27 cellular contexts compared by ENCODE assay signal in genomic region chr4:109733728-109734127, GRCh38. TPM values are rescaled to one million over a fixed set of nuclear protein-coding genes. Genes with fewer than 3 reads are reported as not detected.
DNase-seq lines count a peak whose midpoint lies in the region; ATAC-seq, FAIRE-seq and TF ChIP-seq lines count a peak whose summit lies in the region.
"Had no signal": no experiment of that assay in that cellular context is flagged by ENCODE, and none has a peak within 500 bp of the region (broad histone marks: within the 10 kb centered on the region; RNA-seq: fewer than 3 reads in every experiment).

No MANE protein-coding gene starts in this region.

- H3K27ac Mint-ChIP-seq in activated CD4-positive, alpha-beta memory T cell treated with anti-CD3 and anti-CD28 coated beads, Interleukin-2, amount 10 ng/mL, durations not matched to agents 7 days and 5 days = no peak overlapping the region
- H3K27ac Mint-ChIP-seq: CD14-positive monocyte; CD4-positive, alpha-beta memory T cell; CD8-positive, alpha-beta memory T cell had no signal

- peaks cover 21 to 40% of the 10 kb centered on the region in 2 experiments for H3K4me1 ChIP-seq in K562 (replicated peaks in 1 of 2; ENCODE audit: control insufficient read depth in 2 of 2, insufficient read depth in 2 of 2, low read length in 2 of 2)
- H3K4me1 ChIP-seq in esophagus squamous epithelium = peaks cover 0 to 15% (median 5%) of the 10 kb centered on the region in 3 donors
- H3K4me1 ChIP-seq in gastroesophageal sphincter = peaks cover 0 to 7% (median 3%) of the 10 kb centered on the region in 3 donors
- H3K4me1 ChIP-seq: BE2C had no signal

- POLR2A ChIA-PET in K562 (lab: Yijun Ruan, JAX) = interaction anchor here (0.6 to 1.0 kb wide), 2 partner anchors 8 to 13 kb away, joined by 3 read pairs; no protein-coding TSS in a partner anchor
- POLR2A ChIA-PET in activated CD4-positive, alpha-beta memory T cell treated with anti-CD3 and anti-CD28 coated beads, Interleukin-2, amount 10 ng/mL, durations not matched to agents 7 days and 5 days (lab: Charles Lee) = no interaction called here

- in situ Hi-C loops in K562 (cut with MboI) = no loop called here

- H3K27me3 Mint-ChIP-seq in activated CD4-positive, alpha-beta memory T cell treated with anti-CD3 and anti-CD28 coated beads, Interleukin-2, amount 10 ng/mL, durations not matched to agents 7 days and 5 days = peaks cover 3% of the 10 kb centered on the region

- H2AFZ ChIP-seq in K562 (ENCODE audit: low read depth, low read length) = peak overlapping the region; percentile 53

- FAIRE-seq in K562 (lab: Jason Lieb, UNC) = no peak
- FAIRE-seq: A204.1, G401.6, GM12891, GM19239 had no signal

- no peak overlapping the region for H3K4me3 Mint-ChIP-seq in activated CD4-positive, alpha-beta memory T cell treated with anti-CD3 and anti-CD28 coated beads, Interleukin-2, amount 10 ng/mL, durations not matched to agents 7 days and 5 days
- H3K4me3 Mint-ChIP-seq: CD14-positive monocyte; CD4-positive, alpha-beta memory T cell had no signal

- H3K9me1 ChIP-seq in K562 (ENCODE audit: control insufficient read depth, insufficient read depth, low read length) = no peaks in the 10 kb centered on the region

- no TSS peak for BruUV-seq in K562 (replicated peaks; lab: Mats Ljungman, UMichigan)

- no peaks in the 10 kb centered on the region for H3K27me3 ChIP-seq in K562 (ENCODE audit: control insufficient read depth in 2 of 2, insufficient read depth in 2 of 2, low read length in 2 of 2)
- H3K27me3 ChIP-seq in esophagus squamous epithelium = no peaks in the 10 kb centered on the region
- H3K27me3 ChIP-seq in gastroesophageal sphincter = peaks cover 4% of the 10 kb centered on the region
- H3K27me3 ChIP-seq: BLaER1 had no signal

- H3K79me2 ChIP-seq in K562 (ENCODE audit: control insufficient read depth, insufficient read depth, low read length) = peaks cover 12% of the 10 kb centered on the region

- 0 out of 2 replicates have a peak, but pooled peaks cover 3% of the 10 kb centered on the region for H4K20me1 ChIP-seq in K562 (replicated peaks; ENCODE audit: control insufficient read depth, insufficient read depth, low read length)

- H3K27ac ChIP-seq in K562 (ENCODE audit: extremely low read depth, low read depth, low read length) = no peak overlapping the region
- no peak overlapping the region for H3K27ac ChIP-seq in esophagus squamous epithelium
- no peak overlapping the region for H3K27ac ChIP-seq in gastroesophageal sphincter
- H3K27ac ChIP-seq: BLaER1 had no signal

- H3K9me3 Mint-ChIP-seq in activated CD4-positive, alpha-beta memory T cell treated with anti-CD3 and anti-CD28 coated beads, Interleukin-2, amount 10 ng/mL, durations not matched to agents 7 days and 5 days = no peaks in the 10 kb centered on the region
- H3K9me3 Mint-ChIP-seq: CD14-positive monocyte; CD4-positive, alpha-beta memory T cell; CD4-positive, CD25-positive, alpha-beta regulatory T cell; CD8-positive, alpha-beta memory T cell had no signal

- WGBS in K562 (ENCODE audit: insufficient coverage, low coverage, missing lambda C conversion rate) = 45% methylated on average over 5 of the region's 5 CpGs
- 78 to 82% methylated on average over 5 of the region's 5 CpGs for WGBS in esophagus squamous epithelium, 2 donors
- WGBS in gastroesophageal sphincter (ENCODE audit: low coverage in 1 of 2), 2 donors = 86 to 94% methylated on average over 2 to 5 of the region's 5 CpGs

- TF ChIP-seq POLR2A in K562 (conservative IDR thresholded peaks at IDR 0.05) = no peak
- TF ChIP-seq POLR2A in esophagus squamous epithelium (IDR thresholded peaks at IDR 0.05) = no peak
- no peak for TF ChIP-seq POLR2A in gastroesophageal sphincter (IDR thresholded peaks at IDR 0.05)

- H3K36me3 Mint-ChIP-seq in activated CD4-positive, alpha-beta memory T cell treated with anti-CD3 and anti-CD28 coated beads, Interleukin-2, amount 10 ng/mL, durations not matched to agents 7 days and 5 days (ENCODE audit: low read depth) = no peaks in the 10 kb centered on the region
- H3K36me3 Mint-ChIP-seq: CD14-positive monocyte; CD4-positive, CD25-positive, alpha-beta regulatory T cell had no signal

- ATAC-seq in K562 (no peak), gastroesophageal sphincter (no peak)

- no peak overlapping the region for H3K9ac ChIP-seq in K562 (ENCODE audit: insufficient read depth in 1 of 2, low read depth in 2 of 2, low read length in 2 of 2)
- H3K9ac ChIP-seq: BLaER1 had no signal

- no peak for TF ChIP-seq RAD21 in K562 (CRISPR knock-in tag; conservative IDR thresholded peaks at IDR 0.05 in 1 of 2, IDR thresholded peaks at IDR 0.05 in 1 of 2)

- TF ChIP-seq EP300 in K562 (IDR thresholded peaks at IDR 0.05; ENCODE audit: low read length) = no peak
- TF ChIP-seq EP300 in gastroesophageal sphincter (IDR thresholded peaks at IDR 0.05) = no peak

- H3K36me3 ChIP-seq in K562 (ENCODE audit: control insufficient read depth, insufficient read depth, low read length) (no peaks in the 10 kb centered on the region), esophagus squamous epithelium (no peaks in the 10 kb centered on the region), gastroesophageal sphincter (no peaks in the 10 kb centered on the region)
- H3K36me3 ChIP-seq: BE2C, BLaER1 had no signal

- TF ChIP-seq CTCF in K562 (IDR thresholded peaks at IDR 0.05 in 2 of 3, conservative IDR thresholded peaks at IDR 0.05 in 1 of 3; ENCODE audit: insufficient read depth in 2 of 3, low read depth in 1 of 3, low read length in 3 of 3) (no peak), esophagus squamous epithelium (IDR thresholded peaks at IDR 0.05) (no peak), gastroesophageal sphincter (IDR thresholded peaks at IDR 0.05) (no peak)

- DNase-seq in M059J (ENCODE audit: low read depth) (peak; percentile 12), amniotic epithelial cell (ENCODE audit: low read depth) (peak; percentile 18), K562 (ENCODE audit: extremely low read depth in 1 of 4, low spot score in 3 of 4) (peak in 1 of 4 experiments; percentile 63), esophagus squamous epithelium (lab: John Stamatoyannopoulos, UW) (no peak), NAMALWA (ENCODE audit: low spot score) (no peak)
- no peak for DNase-seq in activated CD4-positive, alpha-beta memory T cell treated with anti-CD3 and anti-CD28 coated beads, Interleukin-2, amount 10 ng/mL, durations not matched to agents 7 days and 5 days
- DNase-seq: 8988T; ACHN; BE2C; C1 segment of cervical spinal cord; CD4-positive, alpha-beta memory T cell; CD4-positive, CD25-positive, alpha-beta regulatory T cell; CD8-positive, alpha-beta memory T cell; COR-L47; DMS 273 treated with DMSO at 0.1 percent for 48 hours; DMS153; DMS53; DMS79; DND-41; GF-D8 had no signal

- H3K4me1 Mint-ChIP-seq in activated CD4-positive, alpha-beta memory T cell treated with anti-CD3 and anti-CD28 coated beads, Interleukin-2, amount 10 ng/mL, durations not matched to agents 7 days and 5 days = peaks cover 12% of the 10 kb centered on the region

- H3K4me3 ChIP-seq in K562 = no peak overlapping the region
- H3K4me3 ChIP-seq in esophagus squamous epithelium = no peak overlapping the region
- no peak overlapping the region for H3K4me3 ChIP-seq in gastroesophageal sphincter
- H3K4me3 ChIP-seq: BLaER1 had no signal

- no peaks in the 10 kb centered on the region for H3K9me3 ChIP-seq in K562 (replicated peaks; ENCODE audit: control insufficient read depth, insufficient read depth, low read depth, low read length)
- no peaks in the 10 kb centered on the region for H3K9me3 ChIP-seq in esophagus squamous epithelium
- no peaks in the 10 kb centered on the region for H3K9me3 ChIP-seq in gastroesophageal sphincter
- H3K9me3 ChIP-seq: BE2C, BLaER1 had no signal

- intact Hi-C loops in K562 (cut with micrococcal nuclease) (no loop called here), esophagus squamous epithelium (cut with DNase I) (no loop called here)

- H3K4me2 ChIP-seq in K562 (ENCODE audit: insufficient read depth, low read length) = no peak overlapping the region; the same call in 1 of the 2 replicates
- H3K4me2 ChIP-seq: BLaER1 had no signal

- CTCF ChIA-PET in K562 (lab: Yijun Ruan, JAX; ENCODE audit: low intra/inter-chr PET ratio) = no interaction called here
- CTCF ChIA-PET in activated CD4-positive, alpha-beta memory T cell treated with anti-CD3 and anti-CD28 coated beads, Interleukin-2, amount 10 ng/mL, durations not matched to agents 7 days and 5 days (lab: Charles Lee) = interaction anchor here (1.2 kb wide), 1 partner anchor 32 kb away, joined by 3 read pairs; no protein-coding TSS in a partner anchor

RNA-seq across cellular contexts. Expression of gene PLA2G12A, which starts 3.9 kb away (rescaled TPM):
- total RNA-seq in M059J (2014; rRNA removed; shearing (Covaris generic)) = 25.8 and 44.1 TPM in 2 replicates
- 43.6 and 47.1 TPM in 2 replicates for total RNA-seq in K562 (2011; cell fraction: chromatin; rRNA removed; ENCODE audit: low replicate concordance)
- total RNA-seq in K562 (2011; cell fraction: nucleolus; rRNA removed) = 20.8 and 67.1 TPM in 2 replicates
- 55.1 and 66.2 TPM in 2 replicates for total RNA-seq in K562 (2011; cell fraction: nucleoplasm; rRNA removed)
- 29.4 and 39.8 TPM in 2 replicates for total RNA-seq in K562 (2014; rRNA removed)
- 132 and 135 TPM in 2 replicates for total RNA-seq in K562 (2014; rRNA removed; fragmentation: Illumina TruSeq; extraction: Trizol)
- total RNA-seq in K562 (2015; rRNA removed; fragmentation: Illumina TruSeq; extraction: Trizol) = 98.1 and 103 TPM in 2 replicates
- 92.3 and 94.7 TPM in 2 replicates for total RNA-seq in K562 (2021)
- polyA plus RNA-seq in K562 (2011; rRNA removed) = 202 and 226 TPM in 2 replicates
- 38.2 and 45.9 TPM in 2 replicates for polyA plus RNA-seq in K562 (2011; cell fraction: cytosol; rRNA removed)
- 49.3 and 54.8 TPM in 2 replicates for polyA plus RNA-seq in K562 (2011; cell fraction: nucleus; rRNA removed)
- polyA plus RNA-seq in K562 (2012) = 95.6 and 100 TPM in 2 replicates
- 77.9 and 80.5 TPM in 2 replicates for polyA plus RNA-seq in K562 (2014; fragmentation: Illumina TruSeq; extraction: Trizol)
- polyA plus RNA-seq in K562 (2014; fragmentation: Nextera tagmentation; extraction: Ambion mirVana) = 10 to 100 TPM; 24.2 to 24.6 TPM
- polyA plus RNA-seq in K562 (2014; rRNA removed) = 38.0 and 50.3 TPM in 2 replicates
- 228 and 290 TPM in 2 replicates for polyA minus RNA-seq in K562 (2011; rRNA and poly(A)+ RNA removed)
- 60.1 and 93.2 TPM in 2 replicates for polyA minus RNA-seq in K562 (2011; cell fraction: cytosol; rRNA and poly(A)+ RNA removed)
- polyA minus RNA-seq in K562 (2011; cell fraction: nucleus; rRNA and poly(A)+ RNA removed) = 12.9 and 16.7 TPM in 2 replicates
- total RNA-seq in esophagus squamous epithelium = 10 to 100 TPM; 10.8 to 66.6 (median 25.2) TPM
- 100 to 1,000 TPM in 1 of 4 donors, 10 to 100 TPM in 3; 16.6 to 110 (median 27.1) TPM for total RNA-seq in gastroesophageal sphincter
- total RNA-seq in activated CD4-positive, alpha-beta memory T cell treated with anti-CD3 and anti-CD28 coated beads, Interleukin-2, amount 10 ng/mL, durations not matched to agents 7 days and 5 days = 10 to 100 TPM; 13.2 to 15.3 TPM

RNA-seq across cellular contexts. Expression of gene CASP6, which starts 30.5 kb away (rescaled TPM):
- total RNA-seq in M059J (2014; rRNA removed; shearing (Covaris generic)) = 28.6 and 54.1 TPM in 2 replicates
- total RNA-seq in K562 (2011; cell fraction: chromatin; rRNA removed; ENCODE audit: low replicate concordance) = 8.4 and 10.8 TPM in 2 replicates
- total RNA-seq in K562 (2011; cell fraction: nucleolus; rRNA removed) = 6.1 and 7.5 TPM in 2 replicates
- total RNA-seq in K562 (2011; cell fraction: nucleoplasm; rRNA removed) = 5.4 and 8.3 TPM in 2 replicates
- total RNA-seq in K562 (2014; rRNA removed) (34.3 and 39.1 TPM in 2 replicates), K562 (2014; rRNA removed; fragmentation: Illumina TruSeq; extraction: Trizol) (31.7 and 42.2 TPM in 2 replicates), K562 (2015; rRNA removed; fragmentation: Illumina TruSeq; extraction: Trizol) (47.7 and 48.1 TPM in 2 replicates), K562 (2021) (20.8 and 22.3 TPM in 2 replicates), esophagus squamous epithelium (10 to 100 TPM in 3 of 4 donors, 1 to 10 TPM in 1; 7.0 to 21.9 (median 15.4) TPM), gastroesophageal sphincter (10 to 100 TPM; 11.2 to 20.0 (median 15.6) TPM)
- polyA plus RNA-seq in K562 (2011; rRNA removed) (56.7 and 72.7 TPM in 2 replicates), K562 (2014; fragmentation: Illumina TruSeq; extraction: Trizol) (52.1 and 57.5 TPM in 2 replicates), K562 (2014; fragmentation: Nextera tagmentation; extraction: Ambion mirVana) (10 to 100 TPM; 23.0 to 31.7 TPM), K562 (2014; rRNA removed) (47.4 and 50.9 TPM in 2 replicates)
- polyA plus RNA-seq in K562 (2011; cell fraction: cytosol; rRNA removed) = 24.9 and 48.9 TPM in 2 replicates
- 9.4 and 11.0 TPM in 2 replicates for polyA plus RNA-seq in K562 (2011; cell fraction: nucleus; rRNA removed)
- polyA plus RNA-seq in K562 (2012) = 31.2 and 32.9 TPM in 2 replicates
- polyA minus RNA-seq in K562 (2011; rRNA and poly(A)+ RNA removed) = 62.8 and 69.4 TPM in 2 replicates
- 16.0 and 25.0 TPM in 2 replicates for polyA minus RNA-seq in K562 (2011; cell fraction: cytosol; rRNA and poly(A)+ RNA removed)
- polyA minus RNA-seq in K562 (2011; cell fraction: nucleus; rRNA and poly(A)+ RNA removed) = 2.0 and 8.3 TPM in 2 replicates
- 10 to 100 TPM; 30.5 to 32.4 TPM for total RNA-seq in activated CD4-positive, alpha-beta memory T cell treated with anti-CD3 and anti-CD28 coated beads, Interleukin-2, amount 10 ng/mL, durations not matched to agents 7 days and 5 days

Comparison
In these comparisons a context has a peak if more than half of its experiments do, and no peak if none do; other contexts are left out.
1. DNase-seq: peak in M059J (single experiment) and amniotic epithelial cell (single experiment); none in esophagus squamous epithelium (single experiment), activated CD4-positive, alpha-beta memory T cell treated with anti-CD3 and anti-CD28 coated beads, Interleukin-2, amount 10 ng/mL, durations not matched to agents 7 days and 5 days (single experiment) and NAMALWA (single experiment).